ENCODE assay signal across 15 cellular contexts in the genomic region with DNA sequence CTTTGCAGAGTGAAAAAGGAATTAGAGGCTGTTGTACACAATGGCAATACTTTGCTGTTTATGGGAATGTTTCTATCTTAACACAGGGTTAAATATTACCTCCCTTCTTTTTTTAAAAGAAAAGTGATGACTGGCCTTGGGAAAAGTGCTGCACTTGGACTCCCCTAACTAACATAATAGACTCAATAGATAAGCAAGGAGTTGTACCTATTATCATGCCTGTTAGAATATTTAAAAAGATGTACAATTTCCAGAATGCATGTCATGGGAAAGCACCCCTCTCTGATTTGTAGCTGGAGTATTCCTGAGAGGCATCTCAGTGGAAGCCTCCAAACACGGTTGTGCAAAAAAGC.
DNase-seq lines count a peak whose midpoint lies in the region; ATAC-seq and TF ChIP-seq lines count a peak whose summit lies in the region.
"Had no signal": no experiment of that assay in that cellular context is flagged by ENCODE, and none has a peak within 500 bp of the region (broad histone marks: within the 10 kb centered on the region; RNA-seq: fewer than 3 reads in every experiment).

No MANE protein-coding gene starts in this region.

- H3K27ac ChIP-seq in GM23248 (no peak overlapping the region), hepatocyte (peak overlapping the region; percentile 74), gastrocnemius medialis (no peak overlapping the region)

- peaks cover 9% of the 10 kb centered on the region for H3F3A ChIP-seq in GM23248 (ENCODE audit: insufficient read depth)

- no peak overlapping the region for H2AFZ ChIP-seq in GM23248
- H2AFZ ChIP-seq in hepatocyte = no peak overlapping the region

- peaks cover 9% of the 10 kb centered on the region; the same call in 1 of the 2 replicates for H3K27me3 ChIP-seq in GM23248 (replicated peaks; ENCODE audit: insufficient read depth)
- H3K27me3 ChIP-seq in hepatocyte = no peaks in the 10 kb centered on the region
- H3K27me3 ChIP-seq in gastrocnemius medialis = no peaks in the 10 kb centered on the region

- no peaks in the 10 kb centered on the region for H3K9me2 ChIP-seq in GM23248 (ENCODE audit: insufficient read depth)
- H3K9me2 ChIP-seq in hepatocyte (replicated peaks; ENCODE audit: insufficient read depth) = no peaks in the 10 kb centered on the region

- WGBS in GM23248 (ENCODE audit: low coverage in 1 of 2, low lambda C conversion rate in 2 of 2, missing lambda C conversion rate in 2 of 2), 2 experiments = 38 to 43% methylated on average over 1 of the region's 1 CpG
- WGBS in hepatocyte (ENCODE audit: low lambda C conversion rate, missing lambda C conversion rate) = 79% methylated on average over 1 of the region's 1 CpG

- intact Hi-C loops in gastrocnemius medialis (cut with DNase I; ENCODE audit: low total_unique reads) = no loop called here

- TF ChIP-seq CTCF in hepatocyte (IDR thresholded peaks at IDR 0.05; ENCODE audit: poor library complexity) (no peak), GM10266 (IDR thresholded peaks at IDR 0.05; ENCODE audit: control insufficient read depth, insufficient read depth, low read depth, missing control alignments) (no peak), omental fat pad (IDR thresholded peaks at IDR 0.05) (no peak), gastrocnemius medialis (IDR thresholded peaks at IDR 0.05 in 4 of 5, conservative IDR thresholded peaks at IDR 0.05 in 1 of 5) (no peak)

- no peak for TF ChIP-seq POLR2A in gastrocnemius medialis (IDR thresholded peaks at IDR 0.05)

- peaks cover 25% of the 10 kb centered on the region for H3K4me1 ChIP-seq in GM23248 (ENCODE audit: insufficient read depth)
- peaks cover 14% of the 10 kb centered on the region for H3K4me1 ChIP-seq in hepatocyte (ENCODE audit: insufficient read depth)
- no peaks in the 10 kb centered on the region for H3K4me1 ChIP-seq in gastrocnemius medialis

- ATAC-seq in SK-N-SH treated with all-trans-retinoic acid at 6 μM for 48 hours = peak; percentile 36
- no peak for ATAC-seq in omental fat pad (ENCODE audit: low FRiP score)
- ATAC-seq in GM21423 (IDR thresholded peaks at IDR 0.05; ENCODE audit: unreplicated experiment) = no peak
- no peak for ATAC-seq in gastrocnemius medialis
- ATAC-seq: K562 had no signal

- H3K4me3 ChIP-seq in GM23248 (no peak overlapping the region), hepatocyte (no peak overlapping the region), gastrocnemius medialis (no peak overlapping the region)
- H3K4me3 ChIP-seq: K562 had no signal

- H3K4me2 ChIP-seq in GM23248 (ENCODE audit: unreplicated experiment) (peak overlapping the region; percentile 4), hepatocyte (peak overlapping the region; percentile 43)

- no peaks in the 10 kb centered on the region for H3K36me3 ChIP-seq in GM23248 (ENCODE audit: low read depth)
- H3K36me3 ChIP-seq in hepatocyte (replicated peaks; ENCODE audit: insufficient read depth, low read depth) = no peaks in the 10 kb centered on the region
- H3K36me3 ChIP-seq in gastrocnemius medialis = no peaks in the 10 kb centered on the region

- in situ Hi-C loops in GM23248 (cut with MboI) = no loop called here
- in situ Hi-C loops in gastrocnemius medialis (cut with MboI; ENCODE audit: low sequenced_read_pairs in 4 of 4) = no loop called here

- H3K9me3 ChIP-seq in GM23248 (ENCODE audit: low read depth) (no peaks in the 10 kb centered on the region), hepatocyte (ENCODE audit: low read depth) (no peaks in the 10 kb centered on the region), gastrocnemius medialis (no peaks in the 10 kb centered on the region)

- DNase-seq in GM23248 (no peak), hepatocyte (ENCODE audit: low spot score) (no peak), renal cortical epithelial cell (ENCODE audit: low read depth) (peak; percentile 74), GM10266 (ENCODE audit: extremely low spot score) (no peak), omental fat pad (ENCODE audit: low spot score) (no peak), gastrocnemius medialis (no peak)
- DNase-seq: NCI-H1105 treated with DMSO at 0.1 percent for 48 hours, NCI-H1694, NCI-H510A, NCI-H82, RPMI8226, SHP77 treated with DMSO at 0.1 percent for 48 hours had no signal

- H3K79me2 ChIP-seq in GM23248 (ENCODE audit: insufficient read depth) (no peaks in the 10 kb centered on the region), hepatocyte (no peaks in the 10 kb centered on the region)

- H3K9ac ChIP-seq in GM23248 = no peak overlapping the region

- H4K20me1 ChIP-seq in GM23248 (ENCODE audit: insufficient read depth) (no peaks in the 10 kb centered on the region), hepatocyte (ENCODE audit: insufficient read depth, poor library complexity, severe bottlenecking) (no peaks in the 10 kb centered on the region)

TF ChIP-seq in SK-N-SH treated with all-trans-retinoic acid at 6 μM for 48 hours, 23 proteins besides CTCF, POLR2A, EP300 and RAD21:
- TF ChIP-seq TCF4 (CRISPR knock-in tag; IDR thresholded peaks at IDR 0.05; ENCODE audit: borderline replicate concordance) (no peak), ZNF8 (CRISPR knock-in tag; IDR thresholded peaks at IDR 0.05) (no peak)
TF ChIP-seq in SK-N-SH treated with all-trans-retinoic acid at 6 μM for 48 hours: peak in this region for 0.
